In genomic region chr5:56950626-56951130, GRCh38 we compare ENCODE assay signal across 7 cellular contexts.
DNase-seq lines count a peak whose midpoint lies in the region; ATAC-seq and TF ChIP-seq lines count a peak whose summit lies in the region.

No MANE protein-coding gene starts in this region.

- DNase-seq in GM13977 (ENCODE audit: low spot score) (peak; percentile 76), NOMO-1 treated with DMSO at 0.1 percent for 48 hours (lab: John Stamatoyannopoulos, UW; ENCODE audit: unreplicated experiment) (peak; percentile 46), activated T-cell treated with anti-CD3 and anti-CD28 coated beads for 4 hours (peak; percentile 37), epithelial cell of prostate (ENCODE audit: low read depth, low spot score) (no peak), midbrain (lab: John Stamatoyannopoulos, UW) (peak; percentile 57)
- peak; percentile 70 for DNase-seq in stimulated activated CD8-positive, alpha-beta memory T cell treated with anti-CD3 and anti-CD28 coated beads, Interleukin-4, amount 100 ng/mL, for 48 hours

- ATAC-seq in HG02759 (IDR thresholded peaks at IDR 0.05; ENCODE audit: unreplicated experiment): peak; percentile 47

- peak overlapping the region; percentile 55 for H3K27ac ChIP-seq in epithelial cell of prostate

- TF ChIP-seq CTCF in GM13977 (IDR thresholded peaks at IDR 0.05; ENCODE audit: extremely low read depth, insufficient read depth, missing control alignments): no peak

- in situ Hi-C loops in GM13977 (cut with MboI; ENCODE audit: low pct_unique_long_range_greater_than_20kb, low sequenced_read_pairs, unreplicated experiment): no loop called here
